19 cellular contexts compared by ENCODE assay signal in the genomic region with DNA sequence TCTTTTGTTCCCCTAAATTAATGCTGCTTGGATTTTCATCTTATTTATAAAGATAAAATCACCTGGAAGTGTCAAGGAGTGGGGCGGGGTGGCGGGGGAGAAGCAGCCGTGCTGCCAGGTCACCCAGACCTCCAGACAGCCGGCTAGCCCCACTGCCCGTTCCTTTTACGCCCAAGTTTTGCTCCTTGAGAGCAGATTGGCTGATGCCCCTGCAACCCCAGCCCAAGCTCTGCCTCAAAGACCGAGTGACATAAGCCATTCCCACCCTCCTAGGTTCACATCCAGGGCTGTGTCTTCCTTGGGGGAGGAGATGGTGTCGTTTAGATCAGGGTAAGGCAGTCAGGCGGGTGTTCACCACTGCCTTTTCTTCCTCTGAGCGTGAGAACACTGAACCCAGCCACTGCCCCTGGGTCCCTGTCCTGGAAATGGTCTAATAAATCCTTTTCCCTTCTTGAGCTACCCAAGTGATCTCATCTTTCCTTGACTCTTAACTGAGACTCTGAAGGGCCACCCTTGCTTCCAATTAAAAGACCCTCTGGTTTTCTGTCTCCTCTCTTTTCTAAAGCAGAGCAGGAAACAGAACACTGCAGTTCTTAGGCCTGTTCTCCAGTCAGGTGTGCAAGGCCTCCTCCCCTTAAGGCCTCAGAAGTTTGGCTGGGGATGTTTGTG. TPM values are rescaled to one million over a fixed set of nuclear protein-coding genes. Genes with fewer than 3 reads are reported as not detected.
A peak's percentile ranks its signal among the peaks of the same experiment; 100 is the strongest.
DNase-seq lines count a peak whose midpoint lies in the region; ATAC-seq and TF ChIP-seq lines count a peak whose summit lies in the region.
"Had no signal": no experiment of that assay in that cellular context is flagged by ENCODE, and none has a peak within 500 bp of the region (broad histone marks: within the 10 kb centered on the region; RNA-seq: fewer than 3 reads in every experiment).

No MANE protein-coding gene starts in this region.

- TF ChIP-seq CTCF in Loucy (conservative IDR thresholded peaks at IDR 0.05; ENCODE audit: low read length) (no peak), transverse colon (IDR thresholded peaks at IDR 0.05) (no peak), lower lobe of right lung (IDR thresholded peaks at IDR 0.05) (no peak)

- no peak overlapping the region for H4K12ac ChIP-seq in trophoblast cell (ENCODE audit: low read depth, low read length)

- H3K18ac ChIP-seq in trophoblast cell (ENCODE audit: low read length), result peak overlapping the region; percentile 11

- DNase-seq in trophoblast cell (no peak), transverse colon (no peak), lower lobe of right lung (no peak), GM19238 (ENCODE audit: insufficient read length, low spot score) (no peak)
- no peak for DNase-seq in stimulated activated CD4-positive, alpha-beta T cell treated with anti-CD3 and anti-CD28 coated beads, Interleukin-4, amount 100 ng/mL, for 24 hours
- DNase-seq: activated CD4-positive, alpha-beta memory T cell treated with anti-CD3 and anti-CD28 coated beads, Interleukin-2, amount 10 ng/mL, durations not matched to agents 7 days and 5 days; activated effector memory CD4-positive, alpha-beta T cell treated with anti-CD3 and anti-CD28 coated beads, Interleukin-2, amount 50 U/mL, for 16 hours; cortex of kidney; NCI-H2029 treated with DMSO at 0.1 percent for 48 hours; NCI-H510A treated with DMSO at 0.1 percent for 48 hours; SIG-M5 had no signal

- H3K9me3 ChIP-seq in BLaER1 (no peaks in the 10 kb centered on the region), Loucy (ENCODE audit: insufficient read depth, low read depth, low read length) (no peaks in the 10 kb centered on the region), trophoblast cell (ENCODE audit: insufficient read depth, low read depth, low read length) (no peaks in the 10 kb centered on the region), transverse colon (no peaks in the 10 kb centered on the region), lower lobe of right lung (no peaks in the 10 kb centered on the region)
- H3K9me3 ChIP-seq: left lung had no signal

- H2BK12ac ChIP-seq in trophoblast cell (ENCODE audit: low read length), result no peak overlapping the region

- H3K4me3 ChIP-seq in BLaER1, result no peak overlapping the region
- H3K4me3 ChIP-seq in Loucy (ENCODE audit: low read length, poor library complexity, severe bottlenecking), result no peak overlapping the region
- no peak overlapping the region for H3K4me3 ChIP-seq in trophoblast cell (ENCODE audit: low read depth, low read length)
- no peak overlapping the region for H3K4me3 ChIP-seq in transverse colon
- H3K4me3 ChIP-seq in lower lobe of right lung, result no peak overlapping the region
- H3K4me3 ChIP-seq: left lung had no signal

- no peak overlapping the region for H2AK5ac ChIP-seq in trophoblast cell (ENCODE audit: low read length)

- no peak overlapping the region for H3K14ac ChIP-seq in trophoblast cell (ENCODE audit: low read length)

- H3K27me3 Mint-ChIP-seq in dendritic cell treated with granulocyte-macrophage colony-stimulating factor and Interleukin-4, amounts not matched to agents 40 ng/mL and 50 ng/mL, for 4 days, result no peaks in the 10 kb centered on the region
- H3K27me3 Mint-ChIP-seq: activated CD4-positive, alpha-beta memory T cell treated with anti-CD3 and anti-CD28 coated beads, Interleukin-2, amount 10 ng/mL, durations not matched to agents 7 days and 5 days; progenitor cell of endocrine pancreas had no signal

- H3K27ac ChIP-seq in BLaER1, result peak overlapping the region; percentile 55; the same call in 1 of the 2 replicates
- no peak overlapping the region for H3K27ac ChIP-seq in trophoblast cell (ENCODE audit: low read depth, low read length)
- H3K27ac ChIP-seq in transverse colon, result no peak overlapping the region
- H3K27ac ChIP-seq in lower lobe of right lung, result no peak overlapping the region
- H3K27ac ChIP-seq: left lung, VCaP had no signal

- no peak overlapping the region for H3K4me3 Mint-ChIP-seq in dendritic cell treated with granulocyte-macrophage colony-stimulating factor and Interleukin-4, amounts not matched to agents 40 ng/mL and 50 ng/mL, for 4 days
- H3K4me3 Mint-ChIP-seq: activated CD4-positive, alpha-beta memory T cell treated with anti-CD3 and anti-CD28 coated beads, Interleukin-2, amount 10 ng/mL, durations not matched to agents 7 days and 5 days had no signal

- H2AFZ ChIP-seq in Loucy (ENCODE audit: low read length) (no peak overlapping the region), trophoblast cell (ENCODE audit: insufficient read depth, low read length, poor library complexity) (no peak overlapping the region)

- no peak for TF ChIP-seq EP300 in transverse colon (IDR thresholded peaks at IDR 0.05; ENCODE audit: low read depth)

- peaks cover 7% of the 10 kb centered on the region; the same call in 1 of the 2 replicates for H3F3A ChIP-seq in Loucy (ENCODE audit: low read depth)

- H3K4me2 ChIP-seq in BLaER1 (peak overlapping the region; percentile 81), Loucy (ENCODE audit: low read depth, low read length, poor library complexity, severe bottlenecking) (peak overlapping the region; percentile 99), trophoblast cell (ENCODE audit: low read length) (no peak overlapping the region)

- no peak for ATAC-seq in lower lobe of right lung

- no peak for TF ChIP-seq POLR2A in transverse colon (IDR thresholded peaks at IDR 0.05)

- no peak overlapping the region for H4K8ac ChIP-seq in trophoblast cell (ENCODE audit: low read depth, low read length)

- H4K20me1 ChIP-seq in BLaER1 (peaks cover 100% of the 10 kb centered on the region), Loucy (ENCODE audit: insufficient read depth, low read length, poor library complexity, severe bottlenecking) (peaks cover 47% of the 10 kb centered on the region)

- H2BK120ac ChIP-seq in trophoblast cell (ENCODE audit: insufficient read depth, low read length, poor library complexity), result no peak overlapping the region

- no peak overlapping the region for H3K4ac ChIP-seq in trophoblast cell (ENCODE audit: low read depth, low read length)

- in situ Hi-C loops in transverse colon (cut with MboI; ENCODE audit: low pct_ligation_motif_present in 1 of 4, low pct_unique_long_range_greater_than_20kb in 1 of 4, low sequenced_read_pairs in 3 of 4), result no loop called here

- H4K91ac ChIP-seq in trophoblast cell (ENCODE audit: low read depth, low read length), result no peak overlapping the region

- H3K4me1 ChIP-seq in BLaER1 (peaks cover 98% of the 10 kb centered on the region), Loucy (ENCODE audit: insufficient read depth, low read length, poor library complexity, severe bottlenecking) (peaks cover 39% of the 10 kb centered on the region), trophoblast cell (ENCODE audit: control insufficient read depth in 1 of 2, insufficient read depth in 2 of 2, low read length in 2 of 2) (peaks cover 8 to 13% of the 10 kb centered on the region in 2 experiments), transverse colon (peaks cover 15 to 51% (median 41%) of the 10 kb centered on the region in 4 donors), lower lobe of right lung (peaks cover 33% of the 10 kb centered on the region)

- H3K36me3 ChIP-seq in BLaER1 (peaks cover 93% of the 10 kb centered on the region), Loucy (ENCODE audit: insufficient read depth, low read length) (peaks cover 61% of the 10 kb centered on the region; the same call in 1 of the 2 replicates), trophoblast cell (ENCODE audit: control insufficient read depth in 1 of 2, insufficient read depth in 2 of 2, low read length in 2 of 2) (peaks cover 68 to 74% of the 10 kb centered on the region in 2 experiments), transverse colon (peaks cover 0 to 37% (median 18%) of the 10 kb centered on the region in 4 donors), lower lobe of right lung (peaks cover 95% of the 10 kb centered on the region)

- no peaks in the 10 kb centered on the region for H3K9me3 Mint-ChIP-seq in dendritic cell treated with granulocyte-macrophage colony-stimulating factor and Interleukin-4, amounts not matched to agents 40 ng/mL and 50 ng/mL, for 4 days
- H3K9me3 Mint-ChIP-seq: activated CD4-positive, alpha-beta memory T cell treated with anti-CD3 and anti-CD28 coated beads, Interleukin-2, amount 10 ng/mL, durations not matched to agents 7 days and 5 days had no signal

- no peak overlapping the region for H2BK5ac ChIP-seq in trophoblast cell (ENCODE audit: low read depth, low read length, poor library complexity)

- H3K9ac ChIP-seq in BLaER1, result peak overlapping the region; percentile 27
- H3K9ac ChIP-seq in Loucy (ENCODE audit: low read depth, low read length, poor library complexity, severe bottlenecking), result no peak overlapping the region
- H3K9ac ChIP-seq in trophoblast cell (ENCODE audit: low read length), result no peak overlapping the region

- no peaks in the 10 kb centered on the region for H3K9me2 ChIP-seq in Loucy (replicated peaks; ENCODE audit: low read depth, low read length)

- H3K27ac Mint-ChIP-seq in dendritic cell treated with granulocyte-macrophage colony-stimulating factor and Interleukin-4, amounts not matched to agents 40 ng/mL and 50 ng/mL, for 4 days, result peak overlapping the region; percentile 40
- H3K27ac Mint-ChIP-seq: activated CD4-positive, alpha-beta memory T cell treated with anti-CD3 and anti-CD28 coated beads, Interleukin-2, amount 10 ng/mL, durations not matched to agents 7 days and 5 days; progenitor cell of endocrine pancreas had no signal

- H3K4me1 Mint-ChIP-seq in dendritic cell treated with granulocyte-macrophage colony-stimulating factor and Interleukin-4, amounts not matched to agents 40 ng/mL and 50 ng/mL, for 4 days (ENCODE audit: low read depth), result peaks cover 49% of the 10 kb centered on the region

- peaks cover 2% of the 10 kb centered on the region for H3K79me1 ChIP-seq in trophoblast cell (ENCODE audit: low read length)

- intact Hi-C loops in dendritic cell treated with granulocyte-macrophage colony-stimulating factor and Interleukin-4, amounts not matched to agents 40 ng/mL and 50 ng/mL, for 4 days (cut with micrococcal nuclease), result no loop called here
- intact Hi-C loops in transverse colon (cut with DNase I; ENCODE audit: low total_unique reads), result no loop called here
- intact Hi-C loops in lower lobe of right lung (cut with DNase I), result no loop called here

- H3K27me3 ChIP-seq in BLaER1, result no peaks in the 10 kb centered on the region
- H3K27me3 ChIP-seq in Loucy (ENCODE audit: insufficient read depth, low read length, poor library complexity, severe bottlenecking), result no peaks in the 10 kb centered on the region
- no peaks in the 10 kb centered on the region for H3K27me3 ChIP-seq in trophoblast cell (ENCODE audit: insufficient read depth, low read length)
- no peaks in the 10 kb centered on the region for H3K27me3 ChIP-seq in transverse colon
- no peaks in the 10 kb centered on the region for H3K27me3 ChIP-seq in lower lobe of right lung (ENCODE audit: low read depth)
- H3K27me3 ChIP-seq: left lung had no signal

- H3K79me2 ChIP-seq in Loucy (ENCODE audit: insufficient read depth, low read length), result peaks cover 83% of the 10 kb centered on the region
- peaks cover 8% of the 10 kb centered on the region for H3K79me2 ChIP-seq in trophoblast cell (ENCODE audit: control insufficient read depth, insufficient read depth, low read length, poor library complexity)

- no peak overlapping the region for H3K23ac ChIP-seq in trophoblast cell (ENCODE audit: low read length)

- peaks cover 95% of the 10 kb centered on the region for H3K36me3 Mint-ChIP-seq in dendritic cell treated with granulocyte-macrophage colony-stimulating factor and Interleukin-4, amounts not matched to agents 40 ng/mL and 50 ng/mL, for 4 days (ENCODE audit: low read depth)

- no CpG with 5 or more reads among the region's 10 CpGs for WGBS in trophoblast cell (ENCODE audit: extremely low coverage, insufficient coverage, insufficient read length)
- WGBS in transverse colon (ENCODE audit: low coverage in 1 of 2), 2 donors, result 82% methylated on average over 10 of the region's 10 CpGs; no CpG with 5 or more reads in 1 of the 2 donors

RNA-seq across cellular contexts. Expression of gene PDF, which starts 5.7 kb away (rescaled TPM):
- polyA plus RNA-seq in trophoblast cell (2013), result 9.9 and 10.6 TPM in 2 replicates
- total RNA-seq in transverse colon (10 to 100 TPM in 2 of 4 donors, 1 to 10 TPM in 2; 2.2 to 19.5 (median 8.8) TPM), lower lobe of right lung (6.3 TPM)

RNA-seq across cellular contexts. Expression of gene VPS4A, which starts 13.6 kb away (rescaled TPM):
- 24.7 and 25.2 TPM in 2 replicates for polyA plus RNA-seq in trophoblast cell (2013)
- total RNA-seq in transverse colon (100 to 1,000 TPM in 1 of 4 donors, 10 to 100 TPM in 3; 11.9 to 151 (median 42.7) TPM), lower lobe of right lung (24.5 TPM)

RNA-seq across cellular contexts. Expression of gene COG8, which starts 14.6 kb away (rescaled TPM):
- polyA plus RNA-seq in trophoblast cell (2013), result 21.2 and 21.4 TPM in 2 replicates
- 10 to 100 TPM; 29.5 to 52.0 (median 48.3) TPM for total RNA-seq in transverse colon
- 31.1 TPM for total RNA-seq in lower lobe of right lung

RNA-seq across cellular contexts. Expression of gene NIP7, which starts 14.9 kb away (rescaled TPM):
- polyA plus RNA-seq in trophoblast cell (2013), result 19.3 and 20.2 TPM in 2 replicates
- total RNA-seq in transverse colon (10 to 100 TPM in 2 of 4 donors, 1 to 10 TPM in 2; 1.8 to 17.3 (median 8.9) TPM), lower lobe of right lung (18.7 TPM)

RNA-seq across cellular contexts. Expression of gene TMED6, which starts 26.9 kb away (rescaled TPM):
- 0.11 and 0.14 TPM in 2 replicates for polyA plus RNA-seq in trophoblast cell (2013)
- 1 to 10 TPM in 2 of 4 donors, not detected in 2; 5.7 to 6.8 TPM for total RNA-seq in transverse colon
- 0.77 TPM for total RNA-seq in lower lobe of right lung
- total RNA-seq: epithelial cell of proximal tubule, frontal cortex had no signal
